ENCODE assay signal across 8 cellular contexts in the genomic region with DNA sequence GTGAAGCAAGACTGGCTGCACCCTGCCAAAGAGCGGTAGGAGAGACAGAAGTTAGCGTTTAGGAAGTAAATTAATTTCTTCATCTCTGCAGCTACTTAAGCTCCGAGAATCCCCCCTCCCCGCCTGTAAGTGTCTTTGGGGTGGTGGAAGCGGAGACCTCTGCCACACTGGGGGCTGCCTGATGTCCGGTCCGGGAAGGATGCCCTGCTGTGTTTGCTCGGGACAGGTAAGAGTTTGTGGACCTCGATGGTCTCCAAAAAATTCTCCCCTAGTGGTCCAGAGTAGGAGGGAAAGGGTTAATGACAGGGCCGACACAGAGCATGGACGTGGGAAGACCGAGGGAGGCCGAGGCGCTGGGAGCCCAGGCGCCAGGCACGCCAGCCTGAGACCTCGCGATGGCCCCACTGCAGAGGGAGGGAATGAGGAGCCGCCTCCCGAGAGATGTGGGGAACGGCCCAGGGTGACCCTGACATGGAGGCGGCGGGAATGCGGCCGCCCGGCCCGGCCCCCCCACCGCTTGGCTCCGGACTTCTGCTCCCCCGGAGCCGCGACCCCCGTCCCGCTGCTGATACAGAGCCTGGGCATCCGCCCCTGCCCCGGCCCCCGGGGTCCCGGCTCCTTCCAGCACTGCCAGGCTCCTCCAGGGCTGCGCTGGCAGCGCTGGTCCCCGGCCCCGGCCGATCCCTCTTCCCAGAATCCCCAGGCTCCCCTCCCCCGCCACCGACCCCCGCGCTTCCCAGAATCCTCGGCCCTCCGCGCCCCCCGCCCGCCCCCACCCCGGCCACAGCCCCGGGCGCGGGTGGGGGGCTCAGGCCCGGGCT. TPM values are rescaled to one million over a fixed set of nuclear protein-coding genes. Genes with fewer than 3 reads are reported as not detected.
A peak's percentile ranks its signal among the peaks of the same experiment; 100 is the strongest.
DNase-seq lines count a peak whose midpoint lies in the region; TF ChIP-seq lines count a peak whose summit lies in the region.

No MANE protein-coding gene starts in this region.

- H3F3A ChIP-seq in neural progenitor cell (ENCODE audit: low read depth), result peaks cover 14% of the 10 kb centered on the region

- CTCF ChIA-PET in HEK293T (lab: Yijun Ruan, JAX), result interaction anchor here (0.6 kb wide), 3 partner anchors 19 to 754 kb away, joined by 3 to 4 read pairs (median 3); no protein-coding TSS in a partner anchor

- H3K36me3 ChIP-seq in BE2C (peaks cover 22% of the 10 kb centered on the region), neural progenitor cell (no peaks in the 10 kb centered on the region)

- H3K4me2 ChIP-seq in neural progenitor cell, result peak overlapping the region; percentile 93

- no peaks in the 10 kb centered on the region for H3K4me1 ChIP-seq in BE2C
- H3K4me1 ChIP-seq in neural progenitor cell, result peaks cover 5% of the 10 kb centered on the region

- H3K9me3 ChIP-seq in BE2C (no peaks in the 10 kb centered on the region), neural progenitor cell (ENCODE audit: low read depth) (no peaks in the 10 kb centered on the region)

- peak overlapping the region; percentile 86 for H3K27ac ChIP-seq in neural progenitor cell

- H3K4me1 Mint-ChIP-seq in neural progenitor cell, result peaks cover 14% of the 10 kb centered on the region

- peak overlapping the region; percentile 87 for H2AFZ ChIP-seq in neural progenitor cell (replicated peaks)

- H3K36me3 Mint-ChIP-seq in neural progenitor cell, result peaks cover 8% of the 10 kb centered on the region

- no peak for TF ChIP-seq CTCF in BE2C (IDR thresholded peaks at IDR 0.05; ENCODE audit: low read depth, low read length)
- TF ChIP-seq CTCF in WI38 (IDR thresholded peaks at IDR 0.05; ENCODE audit: low read depth, low read length), result no peak
- no peak for TF ChIP-seq CTCF in fibroblast of villous mesenchyme (IDR thresholded peaks at IDR 0.05; ENCODE audit: insufficient read depth, low read depth, low read length)
- no peak for TF ChIP-seq CTCF in neural progenitor cell (IDR thresholded peaks at IDR 0.05)

- DNase-seq in BE2C, result peak; percentile 55
- DNase-seq in HEK293T (ENCODE audit: extremely low spot score), result peak; percentile 86
- DNase-seq in fibroblast of villous mesenchyme (ENCODE audit: low read depth), result peak; percentile 68
- peak; percentile 71 for DNase-seq in neural progenitor cell (ENCODE audit: low spot score)
- no peak for DNase-seq in pons (ENCODE audit: low spot score)
- DNase-seq in Kasumi-1 (lab: John Stamatoyannopoulos, UW), result no peak
- no peak for DNase-seq in cortex of kidney (lab: John Stamatoyannopoulos, UW)

- peaks cover 23% of the 10 kb centered on the region for H4K20me1 ChIP-seq in neural progenitor cell (ENCODE audit: low read depth)

- POLR2A ChIA-PET in HEK293T (lab: Yijun Ruan, JAX), result interaction anchor here (0.5 to 22.0 kb wide), 16 partner anchors 9 to 156 kb away, joined by 3 to 599 read pairs (median 5); a partner anchor contains a TSS

- H3K27me3 ChIP-seq in BE2C, result no peaks in the 10 kb centered on the region
- H3K27me3 ChIP-seq in neural progenitor cell, result no peaks in the 10 kb centered on the region

- H3K4me3 Mint-ChIP-seq in neural progenitor cell, result peak overlapping the region; percentile 90

- H3K4me3 ChIP-seq in BE2C (ENCODE audit: low read depth, low read length), result peak overlapping the region; percentile 97
- peak overlapping the region; percentile 94 for H3K4me3 ChIP-seq in WI38 (ENCODE audit: low read depth, low read length)
- H3K4me3 ChIP-seq in fibroblast of villous mesenchyme (ENCODE audit: low read depth, low read length), result peak overlapping the region; percentile 96
- peak overlapping the region; percentile 99 for H3K4me3 ChIP-seq in neural progenitor cell

- H3K79me2 ChIP-seq in neural progenitor cell (ENCODE audit: low read depth), result peaks cover 29% of the 10 kb centered on the region

- peaks cover 13% of the 10 kb centered on the region for H3K27me3 Mint-ChIP-seq in neural progenitor cell (ENCODE audit: insufficient read depth, low read depth)

- H3K27ac Mint-ChIP-seq in neural progenitor cell, result peak overlapping the region; percentile 85

- H3K9me3 Mint-ChIP-seq in neural progenitor cell, result no peaks in the 10 kb centered on the region

- peak overlapping the region; percentile 81 for H3K9ac ChIP-seq in neural progenitor cell

TF ChIP-seq in HEK293T, 16 proteins besides CTCF, POLR2A, EP300 and RAD21:
- TF ChIP-seq L3MBTL2 (conservative IDR thresholded peaks at IDR 0.05) (peak; percentile 72), NFRKB (IDR thresholded peaks at IDR 0.05) (0 out of 2 replicates have a peak, but pooled peaks have one; percentile 28), ZNF384 (IDR thresholded peaks at IDR 0.05) (no peak)
TF ChIP-seq in HEK293T: peak in this region for 2.

RNA-seq across cellular contexts. Expression of a gene that starts 0.7 kb away (rescaled TPM):
- polyA plus RNA-seq in BE2C (2012; ENCODE audit: insufficient read depth, insufficient read length, low read depth), result 39.3 TPM
- 19.4 and 21.6 TPM in 2 replicates for total RNA-seq in fibroblast of villous mesenchyme
- total RNA-seq in neural progenitor cell (ENCODE audit: low replicate concordance), result 13.7 and 24.5 TPM in 2 replicates

RNA-seq across cellular contexts. Expression of a gene that starts 24.2 kb away (rescaled TPM):
- polyA plus RNA-seq in BE2C (2012; ENCODE audit: insufficient read depth, insufficient read length, low read depth), result 215 TPM
- total RNA-seq in fibroblast of villous mesenchyme (68.9 and 88.9 TPM in 2 replicates), neural progenitor cell (ENCODE audit: low replicate concordance) (45.6 and 77.3 TPM in 2 replicates)

RNA-seq across cellular contexts. Expression of a gene that starts 24.5 kb away (rescaled TPM):
- polyA plus RNA-seq in BE2C (2012; ENCODE audit: insufficient read depth, insufficient read length, low read depth), result 5.5 TPM
- total RNA-seq in fibroblast of villous mesenchyme (1.3 and 3.2 TPM in 2 replicates), neural progenitor cell (ENCODE audit: low replicate concordance) (0.56 and 8.0 TPM in 2 replicates)

RNA-seq across cellular contexts. Expression of a gene that starts 38.1 kb away (rescaled TPM):
- polyA plus RNA-seq in BE2C (2012; ENCODE audit: insufficient read depth, insufficient read length, low read depth), result 50.9 TPM
- total RNA-seq in fibroblast of villous mesenchyme, result 22.2 and 26.3 TPM in 2 replicates
- total RNA-seq in neural progenitor cell (ENCODE audit: low replicate concordance), result 20.2 and 31.4 TPM in 2 replicates

Comparison
In these comparisons a context has a peak if more than half of its experiments do, and no peak if none do; other contexts are left out.
1. DNase-seq: peak in BE2C (single experiment), HEK293T (single experiment), fibroblast of villous mesenchyme (single experiment) and neural progenitor cell (single experiment); none in pons (single experiment), Kasumi-1 (0 of 2) and cortex of kidney (single experiment).
2. Peak in every context shown above with its lines, with median percentiles within 50 percentile points of each other: H3K4me3 ChIP-seq.